ENCODE assay signal across 1 cellular context in genomic region chr2:237870754-237871651, GRCh38.
A peak's percentile ranks its signal among the peaks of the same experiment; 100 is the strongest.
TF ChIP-seq lines count a peak whose summit lies in the region.

No MANE protein-coding gene starts in this region.

TF ChIP-seq in HepG2, 621 proteins besides CTCF, POLR2A, EP300 and RAD21:
- TF ChIP-seq SP140L (CRISPR knock-in tag; IDR thresholded peaks at IDR 0.05; ENCODE audit: borderline replicate concordance) (no peak), EZH2 (conservative IDR thresholded peaks at IDR 0.05; ENCODE audit: low read depth, low read length) (0 out of 2 replicates have a peak, but pooled peaks have one; percentile 62)
TF ChIP-seq in HepG2: peak in this region for 1.
